In the genomic region with DNA sequence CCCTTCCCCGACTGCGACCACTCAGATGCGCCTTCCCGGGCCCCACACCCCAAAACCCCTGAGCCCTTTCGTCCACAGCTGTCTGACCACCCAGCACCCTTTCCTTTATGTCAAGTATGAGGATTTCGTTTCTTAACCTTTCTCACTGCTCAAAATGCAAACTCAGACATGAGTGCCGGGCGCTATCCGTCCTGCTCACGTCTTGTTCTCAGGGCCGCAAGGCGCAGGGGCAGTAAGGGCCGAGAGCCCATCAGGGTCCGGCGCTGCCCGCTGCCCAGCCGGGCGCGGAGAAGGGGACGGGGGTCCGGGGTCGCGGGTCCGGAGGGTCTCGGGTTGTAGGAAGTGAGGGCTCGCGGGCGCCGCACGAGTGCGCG, we compare ENCODE assay signal across 8 cellular contexts. TPM values are rescaled to one million over a fixed set of nuclear protein-coding genes. Genes with fewer than 3 reads are reported as not detected.
DNase-seq lines count a peak whose midpoint lies in the region; ATAC-seq and TF ChIP-seq lines count a peak whose summit lies in the region.

No MANE protein-coding gene starts in this region.

- H3K4me2 ChIP-seq in SU-DHL-6 (ENCODE audit: low read depth, low read length, poor library complexity, severe bottlenecking) = peak overlapping the region; percentile 88
- H3K4me2 ChIP-seq in skeletal muscle satellite cell (ENCODE audit: low read length) = peak overlapping the region; percentile 98

- no peaks in the 10 kb centered on the region for H3K9me2 ChIP-seq in SU-DHL-6 (replicated peaks; ENCODE audit: insufficient read depth, low read length)

- H4K20me1 ChIP-seq in SU-DHL-6 (ENCODE audit: low read depth, low read length) = peaks cover 11% of the 10 kb centered on the region; the same call in 1 of the 2 replicates

- H3K4me3 ChIP-seq in AG04449 (ENCODE audit: low read depth, low read length) = peak overlapping the region; percentile 90
- H3K4me3 ChIP-seq in SU-DHL-6 (ENCODE audit: insufficient read depth, low read length, poor library complexity, severe bottlenecking) = peak overlapping the region; percentile 71
- H3K4me3 ChIP-seq in skeletal muscle satellite cell (ENCODE audit: low read length) = peak overlapping the region; percentile 92

- CTCF ChIA-PET in AG04449 (lab: Yijun Ruan, JAX) = interaction anchor here (1.2 kb wide), 1 partner anchor 45 kb away, joined by 6 read pairs; no protein-coding TSS in a partner anchor

- peak overlapping the region; percentile 86 for H3K27ac ChIP-seq in SU-DHL-6 (ENCODE audit: low read depth, low read length)

- H3K27me3 ChIP-seq in SU-DHL-6 (ENCODE audit: low read length) = no peaks in the 10 kb centered on the region
- no peaks in the 10 kb centered on the region for H3K27me3 ChIP-seq in skeletal muscle satellite cell (ENCODE audit: control insufficient read depth, insufficient read depth, low read length)

- no peaks in the 10 kb centered on the region for H3K9me3 ChIP-seq in SU-DHL-6 (ENCODE audit: insufficient read depth, low read length)
- H3K9me3 ChIP-seq in skeletal muscle satellite cell (replicated peaks; ENCODE audit: low read length) = peaks cover 9% of the 10 kb centered on the region

- H3K9ac ChIP-seq in SU-DHL-6 (ENCODE audit: low read length) = peak overlapping the region; percentile 88
- H3K9ac ChIP-seq in skeletal muscle satellite cell (ENCODE audit: low read depth, low read length) = peak overlapping the region; percentile 98

- DNase-seq in AG04449 (ENCODE audit: low read depth, low spot score) (no peak), glutamatergic neuron (no peak), NCI-H2081 treated with DMSO at 0.1 percent for 48 hours (lab: John Stamatoyannopoulos, UW) (no peak)
- no peak for DNase-seq in stimulated activated CD4-positive, alpha-beta T cell treated with anti-CD3 and anti-CD28 coated beads, Interleukin-12 subunit alpha, Interleukin-12 subunit beta, amount 100 ng/mL, for 4 hours
- DNase-seq in stimulated activated CD4-positive, alpha-beta T cell treated with anti-CD3 and anti-CD28 coated beads, Interleukin-2, amount 100 ng/mL, for 24 hours = no peak

- peak overlapping the region; percentile 95 for H3K27ac Mint-ChIP-seq in glutamatergic neuron (ENCODE audit: unreplicated experiment)

- H3F3A ChIP-seq in SU-DHL-6 (ENCODE audit: insufficient read depth) = no peaks in the 10 kb centered on the region; the same call in 1 of the 2 replicates

- peaks cover 44% of the 10 kb centered on the region for H3K36me3 Mint-ChIP-seq in glutamatergic neuron (ENCODE audit: unreplicated experiment)

- POLR2A ChIA-PET in AG04449 (lab: Yijun Ruan, JAX) = interaction anchor here (0.7 to 1.3 kb wide), 3 partner anchors 20 to 110 kb away, joined by 3 to 6 read pairs (median 3); no protein-coding TSS in a partner anchor

- H3K4me1 Mint-ChIP-seq in glutamatergic neuron (ENCODE audit: low read depth, unreplicated experiment) = peaks cover 9% of the 10 kb centered on the region

- no peak for TF ChIP-seq CTCF in AG04449 (IDR thresholded peaks at IDR 0.05; ENCODE audit: insufficient read depth, low read length, missing control alignments)
- no peak for TF ChIP-seq CTCF in SU-DHL-6 (IDR thresholded peaks at IDR 0.05; ENCODE audit: insufficient read depth, low read length, poor library complexity, severe bottlenecking)
- TF ChIP-seq CTCF in glutamatergic neuron (IDR thresholded peaks at IDR 0.05; ENCODE audit: partially characterized antibody, unreplicated experiment) = no peak

- H3K9me3 Mint-ChIP-seq in glutamatergic neuron (ENCODE audit: unreplicated experiment) = peaks cover 9% of the 10 kb centered on the region

- H3K4me3 Mint-ChIP-seq in glutamatergic neuron (ENCODE audit: unreplicated experiment) = peak overlapping the region; percentile 98

- H3K4me1 ChIP-seq in skeletal muscle satellite cell (ENCODE audit: control insufficient read depth, insufficient read depth, low read length) = peaks cover 14% of the 10 kb centered on the region

- peak; percentile 7 for ATAC-seq in GM21723 (IDR thresholded peaks at IDR 0.05; ENCODE audit: unreplicated experiment)

- H3K79me2 ChIP-seq in SU-DHL-6 (ENCODE audit: insufficient read depth, low read length) = peaks cover 49% of the 10 kb centered on the region

- H3K27me3 Mint-ChIP-seq in glutamatergic neuron (ENCODE audit: unreplicated experiment) = peaks cover 4% of the 10 kb centered on the region

- peak overlapping the region; percentile 70 for H2AFZ ChIP-seq in SU-DHL-6 (ENCODE audit: low read depth, low read length, severe bottlenecking)

- H3K36me3 ChIP-seq in SU-DHL-6 (ENCODE audit: low read length) (peaks cover 59% of the 10 kb centered on the region), skeletal muscle satellite cell (ENCODE audit: insufficient read depth, low read length) (peaks cover 21% of the 10 kb centered on the region)

RNA-seq across cellular contexts. Expression of gene RBM33, which starts 0.7 kb away (rescaled TPM):
- total RNA-seq in glutamatergic neuron (ENCODE audit: unreplicated experiment) = 67.5 TPM
- total RNA-seq in skeletal muscle satellite cell (2012; rRNA removed) = 15.9 and 19.8 TPM in 2 replicates
